25 cellular contexts compared by ENCODE assay signal in the genomic region with DNA sequence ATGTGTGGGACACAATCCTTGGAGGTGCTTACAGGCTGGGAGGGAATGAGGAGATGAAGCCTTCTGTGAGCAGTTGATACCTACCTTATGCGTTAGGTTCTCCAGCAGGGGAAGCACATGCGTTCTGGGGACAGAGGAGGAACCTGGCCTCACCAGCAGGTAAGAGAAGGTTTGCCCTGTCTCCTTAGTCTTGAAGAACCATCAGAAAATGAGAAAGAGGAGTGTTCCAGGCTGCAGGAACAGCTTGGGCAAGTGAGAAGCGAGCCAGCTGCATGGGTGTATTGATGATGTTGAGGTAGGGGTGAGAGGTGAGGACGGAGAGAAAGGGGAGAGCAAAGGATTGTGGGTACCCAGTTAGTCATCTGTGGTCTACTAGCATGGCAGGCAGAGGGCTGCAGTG.
"Had no signal": no experiment of that assay in that cellular context is flagged by ENCODE, and none has a peak within 500 bp of the region (broad histone marks: within the 10 kb centered on the region; RNA-seq: fewer than 3 reads in every experiment).

No MANE protein-coding gene starts in this region.

- H3K4me3 Mint-ChIP-seq: activated B cell treated with CpG ODN at 0.5 μM for 24 hours; central memory CD8-positive, alpha-beta T cell; natural killer cell treated with Interleukin-12 subunit alpha and Interleukin-12 subunit beta and Interleukin-15 and Interleukin-18, amount 100 ng/mL, for 72 hours; T-helper 2 cell treated with Interferon-gamma antibody and Interleukin-4, amounts not matched to agents 5 μg/mL and 100 μg/mL, for 36 hours had no signal

- H3K4me2 ChIP-seq: smooth muscle cell had no signal

- H3K9me3 Mint-ChIP-seq: activated B cell treated with CpG ODN at 0.5 μM for 24 hours; activated naive CD4-positive, alpha-beta T cell treated with anti-CD3 and anti-CD28 coated beads, Interleukin-2, amount 50 U/mL, for 72 hours; activated T-helper 2 cell treated with anti-CD3 and anti-CD28 coated beads, Interferon-gamma antibody, Interleukin-2, Interleukin-4, amounts not matched to agents 10 μg/mL and 5 μg/mL and 100 μg/mL, durations not matched to agents 14 hours and 24 hours and 36 hours; central memory CD8-positive, alpha-beta T cell; natural killer cell treated with Interleukin-12 subunit alpha and Interleukin-12 subunit beta and Interleukin-15 and Interleukin-18, amount 100 ng/mL, for 72 hours; T-helper 2 cell treated with Interferon-gamma antibody and Interleukin-4, amounts not matched to agents 5 μg/mL and 100 μg/mL, for 36 hours had no signal

- H3K36me3 Mint-ChIP-seq: activated naive CD4-positive, alpha-beta T cell treated with anti-CD3 and anti-CD28 coated beads, Interleukin-2, amount 50 U/mL, for 72 hours; natural killer cell treated with Interleukin-12 subunit alpha and Interleukin-12 subunit beta and Interleukin-15 and Interleukin-18, amount 100 ng/mL, for 72 hours had no signal

- ATAC-seq: activated naive CD4-positive, alpha-beta T cell treated with anti-CD3 and anti-CD28 coated beads, Interleukin-2, amount 50 U/mL, for 72 hours; left lung; mucosa of descending colon; natural killer cell treated with Interleukin-12 subunit alpha and Interleukin-12 subunit beta and Interleukin-15 and Interleukin-18, amount 100 ng/mL, for 72 hours; psoas muscle; stimulated activated naive CD8-positive, alpha-beta T cell treated with anti-CD3 and anti-CD28 coated beads, Interleukin-15, Interleukin-2, amounts not matched to agents 100 U/mL and 50 U/mL, for 24 hours had no signal

- H3K4me3 ChIP-seq: breast epithelium, esophagus squamous epithelium, left lung, mucosa of descending colon, ovary, psoas muscle, smooth muscle cell, thoracic aorta, vagina had no signal

- H3K36me3 ChIP-seq: breast epithelium, esophagus squamous epithelium, left lung, neutrophil, ovary, thoracic aorta, vagina had no signal

- H3K4me1 Mint-ChIP-seq: activated B cell treated with CpG ODN at 0.5 μM for 24 hours; central memory CD8-positive, alpha-beta T cell had no signal

- DNase-seq: activated B cell treated with CpG ODN at 0.5 μM for 24 hours; activated CD4-positive, alpha-beta T cell treated with anti-CD3 and anti-CD28 coated beads for 4 hours; activated CD4-positive, alpha-beta T cell treated with anti-CD3 and anti-CD28 coated beads, Interleukin-2, amount 50 U/mL, for 4 hours; activated T-cell treated with anti-CD3 and anti-CD28 coated beads, Interleukin-2, amount 50 U/mL, for 48 hours; dermis blood vessel endothelial cell; effector CD4-positive, alpha-beta T cell; esophagus squamous epithelium; foreskin melanocyte; mucosa of descending colon; ovary; psoas muscle; stimulated activated naive CD8-positive, alpha-beta T cell treated with anti-CD3 and anti-CD28 coated beads, Interleukin-15, Interleukin-2, amounts not matched to agents 100 U/mL and 50 U/mL, for 24 hours; T-helper 1 cell; trophoblast cell had no signal

- H3K27ac Mint-ChIP-seq: activated B cell treated with CpG ODN at 0.5 μM for 24 hours; activated naive CD4-positive, alpha-beta T cell treated with anti-CD3 and anti-CD28 coated beads, Interleukin-2, amount 50 U/mL, for 72 hours; activated T-helper 2 cell treated with anti-CD3 and anti-CD28 coated beads, Interferon-gamma antibody, Interleukin-2, Interleukin-4, amounts not matched to agents 10 μg/mL and 5 μg/mL and 100 μg/mL, durations not matched to agents 14 hours and 24 hours and 36 hours; natural killer cell treated with Interleukin-12 subunit alpha and Interleukin-12 subunit beta and Interleukin-15 and Interleukin-18, amount 100 ng/mL, for 72 hours; T-helper 2 cell treated with Interferon-gamma antibody and Interleukin-4, amounts not matched to agents 5 μg/mL and 100 μg/mL, for 36 hours had no signal

- H3K27me3 ChIP-seq: ovary, vagina had no signal

- H3K9me3 ChIP-seq: esophagus squamous epithelium, left lung, mucosa of descending colon, neutrophil, ovary, psoas muscle, thoracic aorta, vagina had no signal

- H3K4me1 ChIP-seq: breast epithelium, esophagus squamous epithelium, left lung, psoas muscle, vagina had no signal

- H3K27ac ChIP-seq: breast epithelium, esophagus squamous epithelium, left lung, neutrophil, ovary, psoas muscle, thoracic aorta, vagina had no signal
